ENCODE assay signal across 1 cellular context in the genomic region with DNA sequence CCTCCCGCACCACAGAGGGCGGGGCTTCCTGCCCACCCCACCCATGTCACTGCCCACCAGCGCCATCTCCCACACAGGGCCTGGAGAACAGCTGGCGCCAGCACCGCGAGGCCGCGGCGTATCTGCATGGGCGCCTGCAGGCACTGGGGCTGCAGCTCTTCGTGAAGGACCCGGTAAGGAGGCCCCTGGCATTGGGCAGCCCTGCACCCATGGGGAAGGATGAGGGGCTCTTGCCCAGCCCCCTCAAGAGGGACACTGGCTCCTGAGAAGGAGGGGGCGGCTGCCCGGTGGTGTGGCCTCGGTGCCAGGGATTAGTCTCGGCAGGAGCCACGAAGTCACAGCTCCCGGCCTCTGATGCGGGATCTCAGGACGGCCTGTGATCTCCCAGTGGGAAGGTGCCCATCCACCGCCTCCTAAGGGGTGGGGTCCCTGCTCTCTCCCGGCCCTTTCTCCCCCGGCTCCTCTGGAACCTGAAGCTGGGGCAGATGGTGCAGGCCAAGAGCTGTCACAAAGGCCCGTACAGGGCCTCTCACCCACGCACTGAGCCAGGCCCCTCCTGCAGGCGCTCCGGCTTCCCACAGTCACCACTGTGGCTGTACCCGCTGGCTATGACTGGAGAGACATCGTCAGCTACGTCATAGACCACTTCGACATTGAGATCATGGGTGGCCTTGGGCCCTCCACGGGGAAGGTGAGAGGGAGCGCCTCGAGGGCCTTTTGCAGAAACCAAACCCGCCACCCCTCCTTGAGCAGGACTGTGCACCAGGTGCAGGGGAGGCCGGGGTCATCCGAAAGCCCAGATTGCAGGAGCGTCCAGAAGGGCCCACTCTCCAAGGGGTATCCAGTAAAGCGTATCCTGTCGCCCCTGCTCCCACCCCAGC.
TF ChIP-seq lines count a peak whose summit lies in the region.

No MANE protein-coding gene starts in this region.

TF ChIP-seq in WTC11, 78 proteins besides CTCF, POLR2A, EP300 and RAD21 (continued from another document):
- TF ChIP-seq, protein P1, sequence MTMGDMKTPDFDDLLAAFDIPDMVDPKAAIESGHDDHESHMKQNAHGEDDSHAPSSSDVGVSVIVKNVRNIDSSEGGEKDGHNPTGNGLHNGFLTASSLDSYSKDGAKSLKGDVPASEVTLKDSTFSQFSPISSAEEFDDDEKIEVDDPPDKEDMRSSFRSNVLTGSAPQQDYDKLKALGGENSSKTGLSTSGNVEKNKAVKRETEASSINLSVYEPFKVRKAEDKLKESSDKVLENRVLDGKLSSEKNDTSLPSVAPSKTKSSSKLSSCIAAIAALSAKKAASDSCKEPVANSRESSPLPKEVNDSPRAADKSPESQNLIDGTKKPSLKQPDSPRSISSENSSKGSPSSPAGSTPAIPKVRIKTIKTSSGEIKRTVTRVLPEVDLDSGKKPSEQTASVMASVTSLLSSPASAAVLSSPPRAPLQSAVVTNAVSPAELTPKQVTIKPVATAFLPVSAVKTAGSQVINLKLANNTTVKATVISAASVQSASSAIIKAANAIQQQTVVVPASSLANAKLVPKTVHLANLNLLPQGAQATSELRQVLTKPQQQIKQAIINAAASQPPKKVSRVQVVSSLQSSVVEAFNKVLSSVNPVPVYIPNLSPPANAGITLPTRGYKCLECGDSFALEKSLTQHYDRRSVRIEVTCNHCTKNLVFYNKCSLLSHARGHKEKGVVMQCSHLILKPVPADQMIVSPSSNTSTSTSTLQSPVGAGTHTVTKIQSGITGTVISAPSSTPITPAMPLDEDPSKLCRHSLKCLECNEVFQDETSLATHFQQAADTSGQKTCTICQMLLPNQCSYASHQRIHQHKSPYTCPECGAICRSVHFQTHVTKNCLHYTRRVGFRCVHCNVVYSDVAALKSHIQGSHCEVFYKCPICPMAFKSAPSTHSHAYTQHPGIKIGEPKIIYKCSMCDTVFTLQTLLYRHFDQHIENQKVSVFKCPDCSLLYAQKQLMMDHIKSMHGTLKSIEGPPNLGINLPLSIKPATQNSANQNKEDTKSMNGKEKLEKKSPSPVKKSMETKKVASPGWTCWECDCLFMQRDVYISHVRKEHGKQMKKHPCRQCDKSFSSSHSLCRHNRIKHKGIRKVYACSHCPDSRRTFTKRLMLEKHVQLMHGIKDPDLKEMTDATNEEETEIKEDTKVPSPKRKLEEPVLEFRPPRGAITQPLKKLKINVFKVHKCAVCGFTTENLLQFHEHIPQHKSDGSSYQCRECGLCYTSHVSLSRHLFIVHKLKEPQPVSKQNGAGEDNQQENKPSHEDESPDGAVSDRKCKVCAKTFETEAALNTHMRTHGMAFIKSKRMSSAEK (CRISPR knock-in tag; IDR thresholded peaks at IDR 0.05; ENCODE audit: borderline replicate concordance) = no peak
- TF ChIP-seq NFATC4 (CRISPR knock-in tag; IDR thresholded peaks at IDR 0.05) = no peak
- TF ChIP-seq, protein P2, sequence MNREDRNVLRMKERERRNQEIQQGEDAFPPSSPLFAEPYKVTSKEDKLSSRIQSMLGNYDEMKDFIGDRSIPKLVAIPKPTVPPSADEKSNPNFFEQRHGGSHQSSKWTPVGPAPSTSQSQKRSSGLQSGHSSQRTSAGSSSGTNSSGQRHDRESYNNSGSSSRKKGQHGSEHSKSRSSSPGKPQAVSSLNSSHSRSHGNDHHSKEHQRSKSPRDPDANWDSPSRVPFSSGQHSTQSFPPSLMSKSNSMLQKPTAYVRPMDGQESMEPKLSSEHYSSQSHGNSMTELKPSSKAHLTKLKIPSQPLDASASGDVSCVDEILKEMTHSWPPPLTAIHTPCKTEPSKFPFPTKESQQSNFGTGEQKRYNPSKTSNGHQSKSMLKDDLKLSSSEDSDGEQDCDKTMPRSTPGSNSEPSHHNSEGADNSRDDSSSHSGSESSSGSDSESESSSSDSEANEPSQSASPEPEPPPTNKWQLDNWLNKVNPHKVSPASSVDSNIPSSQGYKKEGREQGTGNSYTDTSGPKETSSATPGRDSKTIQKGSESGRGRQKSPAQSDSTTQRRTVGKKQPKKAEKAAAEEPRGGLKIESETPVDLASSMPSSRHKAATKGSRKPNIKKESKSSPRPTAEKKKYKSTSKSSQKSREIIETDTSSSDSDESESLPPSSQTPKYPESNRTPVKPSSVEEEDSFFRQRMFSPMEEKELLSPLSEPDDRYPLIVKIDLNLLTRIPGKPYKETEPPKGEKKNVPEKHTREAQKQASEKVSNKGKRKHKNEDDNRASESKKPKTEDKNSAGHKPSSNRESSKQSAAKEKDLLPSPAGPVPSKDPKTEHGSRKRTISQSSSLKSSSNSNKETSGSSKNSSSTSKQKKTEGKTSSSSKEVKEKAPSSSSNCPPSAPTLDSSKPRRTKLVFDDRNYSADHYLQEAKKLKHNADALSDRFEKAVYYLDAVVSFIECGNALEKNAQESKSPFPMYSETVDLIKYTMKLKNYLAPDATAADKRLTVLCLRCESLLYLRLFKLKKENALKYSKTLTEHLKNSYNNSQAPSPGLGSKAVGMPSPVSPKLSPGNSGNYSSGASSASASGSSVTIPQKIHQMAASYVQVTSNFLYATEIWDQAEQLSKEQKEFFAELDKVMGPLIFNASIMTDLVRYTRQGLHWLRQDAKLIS (CRISPR knock-in tag; IDR thresholded peaks at IDR 0.05; ENCODE audit: borderline replicate concordance) = no peak
- TF ChIP-seq, protein P3, sequence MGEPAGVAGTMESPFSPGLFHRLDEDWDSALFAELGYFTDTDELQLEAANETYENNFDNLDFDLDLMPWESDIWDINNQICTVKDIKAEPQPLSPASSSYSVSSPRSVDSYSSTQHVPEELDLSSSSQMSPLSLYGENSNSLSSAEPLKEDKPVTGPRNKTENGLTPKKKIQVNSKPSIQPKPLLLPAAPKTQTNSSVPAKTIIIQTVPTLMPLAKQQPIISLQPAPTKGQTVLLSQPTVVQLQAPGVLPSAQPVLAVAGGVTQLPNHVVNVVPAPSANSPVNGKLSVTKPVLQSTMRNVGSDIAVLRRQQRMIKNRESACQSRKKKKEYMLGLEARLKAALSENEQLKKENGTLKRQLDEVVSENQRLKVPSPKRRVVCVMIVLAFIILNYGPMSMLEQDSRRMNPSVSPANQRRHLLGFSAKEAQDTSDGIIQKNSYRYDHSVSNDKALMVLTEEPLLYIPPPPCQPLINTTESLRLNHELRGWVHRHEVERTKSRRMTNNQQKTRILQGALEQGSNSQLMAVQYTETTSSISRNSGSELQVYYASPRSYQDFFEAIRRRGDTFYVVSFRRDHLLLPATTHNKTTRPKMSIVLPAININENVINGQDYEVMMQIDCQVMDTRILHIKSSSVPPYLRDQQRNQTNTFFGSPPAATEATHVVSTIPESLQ (CRISPR knock-in tag; IDR thresholded peaks at IDR 0.05) = no peak
- TF ChIP-seq ZNF416 (CRISPR knock-in tag; IDR thresholded peaks at IDR 0.05) = no peak
- no peak for TF ChIP-seq ZNF671 (CRISPR knock-in tag; IDR thresholded peaks at IDR 0.05)
- TF ChIP-seq ZNF121 (CRISPR knock-in tag; IDR thresholded peaks at IDR 0.05) = no peak
- no peak for TF ChIP-seq ESRRA (CRISPR knock-in tag; IDR thresholded peaks at IDR 0.05; ENCODE audit: borderline replicate concordance)
TF ChIP-seq in WTC11: peak in this region for 0.
